In genomic region chr20:58893355-58894151, GRCh38 we compare ENCODE assay signal across 8 cellular contexts. TPM values are rescaled to one million over a fixed set of nuclear protein-coding genes. Genes with fewer than 3 reads are reported as not detected.
DNase-seq lines count a peak whose midpoint lies in the region; ATAC-seq, FAIRE-seq and TF ChIP-seq lines count a peak whose summit lies in the region.

No MANE protein-coding gene starts in this region.

- H3K4me2 ChIP-seq in A549 (peak overlapping the region; percentile 77), HCT116 (ENCODE audit: low read length) (peak overlapping the region; percentile 89)

- H3K4me1 ChIP-seq in A549 (peaks cover 37% of the 10 kb centered on the region), HCT116 (ENCODE audit: control insufficient read depth in 1 of 2, insufficient read depth in 2 of 2, low read length in 2 of 2) (peaks cover 14 to 21% of the 10 kb centered on the region in 2 experiments), kidney (ENCODE audit: control insufficient read depth in 1 of 2, insufficient read depth in 1 of 2, low read depth in 1 of 2, low read length in 2 of 2) (peaks cover 17 to 19% of the 10 kb centered on the region in 2 donors), tibial nerve (peaks cover 0 to 58% (median 47%) of the 10 kb centered on the region in 4 donors)

- ATAC-seq in A549 = no peak
- no peak for ATAC-seq in HCT116
- ATAC-seq in GM21515 (IDR thresholded peaks at IDR 0.05; ENCODE audit: unreplicated experiment) = no peak
- no peak for ATAC-seq in HG02870 (IDR thresholded peaks at IDR 0.05; ENCODE audit: unreplicated experiment)

- H2AFZ ChIP-seq in HCT116 (ENCODE audit: low read depth, low read length, poor library complexity, severe bottlenecking) = no peak overlapping the region

- H3K27ac Mint-ChIP-seq in activated T-helper 1 cell treated with anti-CD3 and anti-CD28 coated beads, Interleukin-12 subunit alpha, Interleukin-12 subunit beta, Interleukin-2, Interleukin-4 antibody, amounts not matched to agents 30 ng/mL and 10 ng/mL and 1 ng/mL, durations not matched to agents 14 hours and 24 hours and 36 hours = peak overlapping the region; percentile 92

- no peaks in the 10 kb centered on the region for H3K9me2 ChIP-seq in HCT116 (ENCODE audit: insufficient read depth)

- peaks cover 47% of the 10 kb centered on the region for H3K4me1 Mint-ChIP-seq in activated T-helper 1 cell treated with anti-CD3 and anti-CD28 coated beads, Interleukin-12 subunit alpha, Interleukin-12 subunit beta, Interleukin-2, Interleukin-4 antibody, amounts not matched to agents 30 ng/mL and 10 ng/mL and 1 ng/mL, durations not matched to agents 14 hours and 24 hours and 36 hours (ENCODE audit: low read depth)

- peaks cover 13 to 18% of the 10 kb centered on the region in 2 experiments; a peak in 2 of 4 replicates for H3K36me3 ChIP-seq in HCT116 (ENCODE audit: control insufficient read depth in 1 of 2, insufficient read depth in 2 of 2, low read length in 2 of 2)
- no peaks in the 10 kb centered on the region for H3K36me3 ChIP-seq in kidney (ENCODE audit: control insufficient read depth in 1 of 2, insufficient read depth in 2 of 2, low read length in 2 of 2)
- H3K36me3 ChIP-seq in tibial nerve = no peaks in the 10 kb centered on the region

- TF ChIP-seq CTCF in A549 (IDR thresholded peaks at IDR 0.05) (no peak), HCT116 (IDR thresholded peaks at IDR 0.05 in 2 of 3, conservative IDR thresholded peaks at IDR 0.05 in 1 of 3; ENCODE audit: borderline replicate concordance in 1 of 3, insufficient read depth in 1 of 3, low read depth in 2 of 3, low read length in 2 of 3) (no peak), kidney (IDR thresholded peaks at IDR 0.05; ENCODE audit: borderline replicate concordance, extremely low read depth, insufficient read depth) (no peak), tibial nerve (IDR thresholded peaks at IDR 0.05) (no peak)

- H3K9me3 Mint-ChIP-seq in activated T-helper 1 cell treated with anti-CD3 and anti-CD28 coated beads, Interleukin-12 subunit alpha, Interleukin-12 subunit beta, Interleukin-2, Interleukin-4 antibody, amounts not matched to agents 30 ng/mL and 10 ng/mL and 1 ng/mL, durations not matched to agents 14 hours and 24 hours and 36 hours = no peaks in the 10 kb centered on the region

- H3K79me2 ChIP-seq in HCT116 (ENCODE audit: insufficient read depth, low read length) = peaks cover 70% of the 10 kb centered on the region

- H3K27me3 Mint-ChIP-seq in activated T-helper 1 cell treated with anti-CD3 and anti-CD28 coated beads, Interleukin-12 subunit alpha, Interleukin-12 subunit beta, Interleukin-2, Interleukin-4 antibody, amounts not matched to agents 30 ng/mL and 10 ng/mL and 1 ng/mL, durations not matched to agents 14 hours and 24 hours and 36 hours (ENCODE audit: insufficient read depth) = no peaks in the 10 kb centered on the region

- peak overlapping the region; percentile 99 for H3K4me3 ChIP-seq in A549
- peak overlapping the region; percentile 67 to 85 for H3K4me3 ChIP-seq in HCT116 (replicated peaks in 1 of 2; ENCODE audit: low read depth in 1 of 2, low read length in 2 of 2)
- peak overlapping the region; percentile 17 to 21 for H3K4me3 ChIP-seq in kidney (ENCODE audit: low read length in 2 of 2)
- peak overlapping the region in 1 of 4 donors; percentile 91 for H3K4me3 ChIP-seq in tibial nerve

- TF ChIP-seq RAD21 in A549 (conservative IDR thresholded peaks at IDR 0.05 in 1 of 2, IDR thresholded peaks at IDR 0.05 in 1 of 2) = no peak
- TF ChIP-seq RAD21 in HCT116 (IDR thresholded peaks at IDR 0.05; ENCODE audit: low read depth) = no peak

- H4K20me1 ChIP-seq in HCT116 (ENCODE audit: insufficient read depth) = peaks cover 12% of the 10 kb centered on the region; the same call in 1 of the 2 replicates

- TF ChIP-seq POLR2A in A549 (IDR thresholded peaks at IDR 0.05; ENCODE audit: low read length) (no peak), HCT116 (IDR thresholded peaks at IDR 0.05; ENCODE audit: borderline replicate concordance, extremely low read depth, insufficient read depth, insufficient read length) (no peak), tibial nerve (IDR thresholded peaks at IDR 0.05) (no peak)

- no peaks in the 10 kb centered on the region for H3K9me3 ChIP-seq in A549
- H3K9me3 ChIP-seq in HCT116 (ENCODE audit: control insufficient read depth in 1 of 2, insufficient read depth in 1 of 2, low read depth in 1 of 2, low read length in 2 of 2) = no peaks in the 10 kb centered on the region
- no peaks in the 10 kb centered on the region for H3K9me3 ChIP-seq in kidney (ENCODE audit: control insufficient read depth in 1 of 2, low read length in 2 of 2)
- no peaks in the 10 kb centered on the region for H3K9me3 ChIP-seq in tibial nerve

- 76% methylated on average over 5 of the region's 5 CpGs for WGBS in A549 (ENCODE audit: missing lambda C conversion rate)
- WGBS in tibial nerve, 2 donors = 59 to 64% methylated on average over 5 of the region's 5 CpGs

- POLR2A ChIA-PET in A549 (lab: Yijun Ruan, JAX) (no interaction called here), HCT116 (lab: Charles Lee) (no interaction called here)

- BruUV-seq in HCT116 (replicated peaks; lab: Mats Ljungman, UMichigan) = TSS peak; percentile 33

- H3K4me3 Mint-ChIP-seq in activated T-helper 1 cell treated with anti-CD3 and anti-CD28 coated beads, Interleukin-12 subunit alpha, Interleukin-12 subunit beta, Interleukin-2, Interleukin-4 antibody, amounts not matched to agents 30 ng/mL and 10 ng/mL and 1 ng/mL, durations not matched to agents 14 hours and 24 hours and 36 hours = peak overlapping the region; percentile 91

- no peak for TF ChIP-seq EP300 in A549 (IDR thresholded peaks at IDR 0.05)
- TF ChIP-seq EP300 in tibial nerve (IDR thresholded peaks at IDR 0.05) = no peak

- intact Hi-C loops in HCT116 (cut with micrococcal nuclease) (loop anchor here (10.0 kb wide), 1 partner anchor 141 kb away; the partner anchor contains the start of gene ATP5F1E), kidney (cut with DNase I) (no loop called here)
- intact Hi-C loops in activated T-helper 1 cell treated with anti-CD3 and anti-CD28 coated beads, Interleukin-12 subunit alpha, Interleukin-12 subunit beta, Interleukin-2, Interleukin-4 antibody, amounts not matched to agents 30 ng/mL and 10 ng/mL and 1 ng/mL, durations not matched to agents 14 hours and 24 hours and 36 hours (cut with micrococcal nuclease) = loop anchor here (1.0 to 10.0 kb wide), 4 partner anchors 241 to 659 kb away; partner anchors contain the start of gene RAB22A

- CTCF ChIA-PET in A549 (lab: Yijun Ruan, JAX) (no interaction called here), HCT116 (lab: Charles Lee) (no interaction called here)

- RAD21 ChIA-PET in HCT116 (lab: Charles Lee; ENCODE audit: low non-redundant PET in 1 of 2, low total read pairs in 2 of 2, uncharacterized antibody in 2 of 2, unreplicated experiment in 2 of 2) = no interaction called here

- DNase-seq in A549 (ENCODE audit: low read depth in 1 of 2, low spot score in 1 of 2) (no peak), HCT116 (ENCODE audit: low read depth, low spot score) (no peak), kidney (no peak), tibial nerve (ENCODE audit: low spot score in 2 of 2) (no peak), NCI-H2171 (lab: John Stamatoyannopoulos, UW) (no peak)
- DNase-seq in activated T-helper 1 cell treated with anti-CD3 and anti-CD28 coated beads, Interleukin-12 subunit alpha, Interleukin-12 subunit beta, Interleukin-2, Interleukin-4 antibody, amounts not matched to agents 30 ng/mL and 10 ng/mL and 1 ng/mL, durations not matched to agents 14 hours and 24 hours and 36 hours (ENCODE audit: low spot score) = no peak

- peaks cover 29% of the 10 kb centered on the region for H3K36me3 Mint-ChIP-seq in activated T-helper 1 cell treated with anti-CD3 and anti-CD28 coated beads, Interleukin-12 subunit alpha, Interleukin-12 subunit beta, Interleukin-2, Interleukin-4 antibody, amounts not matched to agents 30 ng/mL and 10 ng/mL and 1 ng/mL, durations not matched to agents 14 hours and 24 hours and 36 hours (ENCODE audit: low read depth)

- FAIRE-seq in A549 (lab: Jason Lieb, UNC) (no peak), kidney (lab: Jason Lieb, UNC) (no peak)

- H3K9ac ChIP-seq in HCT116 (ENCODE audit: low read length) = peak overlapping the region; percentile 93
- H3K9ac ChIP-seq in kidney (ENCODE audit: low read length in 2 of 2) = peak overlapping the region; percentile 19 to 41

- no peaks in the 10 kb centered on the region for H3K27me3 ChIP-seq in HCT116 (ENCODE audit: insufficient read depth, low read length)
- H3K27me3 ChIP-seq in tibial nerve = no peaks in the 10 kb centered on the region

- peak overlapping the region; percentile 13 to 99; a peak in 4 of 6 replicates for H3K27ac ChIP-seq in A549
- H3K27ac ChIP-seq in HCT116 (ENCODE audit: low read depth, low read length) = peak overlapping the region; percentile 31; the same call in 1 of the 2 replicates
- H3K27ac ChIP-seq in kidney (ENCODE audit: low read depth in 2 of 2, low read length in 2 of 2) = no peak overlapping the region
- H3K27ac ChIP-seq in tibial nerve = peak overlapping the region in 3 of 4 donors; percentile 98 to 100 (median 99)

RNA-seq across cellular contexts. Expression of gene GNAS, which starts 41.0 kb away (rescaled TPM):
- polyA plus RNA-seq in A549 (2011; rRNA removed) (534 and 738 TPM in 2 replicates), A549 (2017; fragmentation: RNase III; extraction: RNeasy Plus Mini Kit Qiagen cat#74134 plus additional on column Dnase treatment) (507 to 621 TPM (median 600 TPM) in 3 replicates), kidney (ENCODE audit: insufficient read depth, low read depth, low replicate concordance) (867 TPM)
- 1,323 and 1,403 TPM in 2 replicates for polyA plus RNA-seq in A549 (2012; cell fraction: cytosol; rRNA removed)
- polyA plus RNA-seq in A549 (2012; cell fraction: nucleus; rRNA removed) = 944 and 1,281 TPM in 2 replicates
- polyA minus RNA-seq in A549 (2011; rRNA and poly(A)+ RNA removed) = 1,221 and 1,341 TPM in 2 replicates
- total RNA-seq in HCT116 (2021; ENCODE audit: unreplicated experiment) (699 TPM), kidney (792 TPM), tibial nerve (100 to 1,000 TPM; 484 to 621 (median 524) TPM)
- 1,231 and 1,638 TPM in 2 replicates for polyA plus RNA-seq in HCT116 (2012)
- 498 and 505 TPM in 2 replicates for total RNA-seq in activated T-helper 1 cell treated with anti-CD3 and anti-CD28 coated beads, Interleukin-12 subunit alpha, Interleukin-12 subunit beta, Interleukin-2, Interleukin-4 antibody, amounts not matched to agents 30 ng/mL and 10 ng/mL and 1 ng/mL, durations not matched to agents 14 hours and 24 hours and 36 hours

RNA-seq across cellular contexts. Expression of gene GNAS-AS1, which starts 42.9 kb away (rescaled TPM):
- polyA plus RNA-seq in A549 (2011; rRNA removed) (not detected in 2 replicates), A549 (2017; fragmentation: RNase III; extraction: RNeasy Plus Mini Kit Qiagen cat#74134 plus additional on column Dnase treatment) (not detected in 3 replicates), kidney (ENCODE audit: insufficient read depth, low read depth, low replicate concordance) (0.37 TPM)
- not detected in 2 replicates for polyA plus RNA-seq in A549 (2012; cell fraction: cytosol; rRNA removed)
- polyA plus RNA-seq in A549 (2012; cell fraction: nucleus; rRNA removed) = not detected in 2 replicates
- polyA minus RNA-seq in A549 (2011; rRNA and poly(A)+ RNA removed) = not detected in 2 replicates
- total RNA-seq in HCT116 (2021; ENCODE audit: unreplicated experiment) (not detected), kidney (0.88 TPM), tibial nerve (under 1 TPM in 2 of 4 donors, not detected in 2; 0.42 to 0.59 TPM)
- not detected in 2 replicates for polyA plus RNA-seq in HCT116 (2012)
- total RNA-seq in activated T-helper 1 cell treated with anti-CD3 and anti-CD28 coated beads, Interleukin-12 subunit alpha, Interleukin-12 subunit beta, Interleukin-2, Interleukin-4 antibody, amounts not matched to agents 30 ng/mL and 10 ng/mL and 1 ng/mL, durations not matched to agents 14 hours and 24 hours and 36 hours = 1.4 and 1.7 TPM in 2 replicates

Comparison
In these comparisons a context has a peak if more than half of its experiments do, and no peak if none do; other contexts are left out.
1. H3K27ac ChIP-seq: peak in A549 (2 of 2), HCT116 (single experiment) and tibial nerve (3 of 4); none in kidney (0 of 2).